2 cellular contexts compared by ENCODE assay signal in the genomic region with DNA sequence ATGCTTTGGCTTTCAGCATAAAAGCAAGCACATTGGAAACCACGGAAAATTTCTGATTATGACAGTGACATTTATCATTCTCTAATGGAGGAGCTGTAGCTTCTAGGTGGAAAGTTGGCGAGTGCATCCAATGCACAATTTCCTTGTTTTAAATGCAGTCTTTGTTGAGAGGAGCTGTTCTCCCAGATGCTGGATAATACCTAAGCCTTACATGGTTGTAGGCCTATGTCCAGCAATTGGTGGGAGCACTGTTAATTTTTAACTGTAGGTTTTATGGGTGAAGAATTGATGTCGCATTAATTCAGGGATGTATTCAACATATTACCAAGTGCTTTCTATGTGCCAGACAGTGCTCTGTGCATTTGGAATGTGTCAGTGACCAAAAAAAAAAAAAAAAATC.
TF ChIP-seq lines count a peak whose summit lies in the region.

No MANE protein-coding gene starts in this region.

TF ChIP-seq in SK-N-SH treated with all-trans-retinoic acid at 6 μM for 48 hours, 23 proteins besides CTCF, POLR2A, EP300 and RAD21 (continued from another document):
- TF ChIP-seq, protein P1, sequence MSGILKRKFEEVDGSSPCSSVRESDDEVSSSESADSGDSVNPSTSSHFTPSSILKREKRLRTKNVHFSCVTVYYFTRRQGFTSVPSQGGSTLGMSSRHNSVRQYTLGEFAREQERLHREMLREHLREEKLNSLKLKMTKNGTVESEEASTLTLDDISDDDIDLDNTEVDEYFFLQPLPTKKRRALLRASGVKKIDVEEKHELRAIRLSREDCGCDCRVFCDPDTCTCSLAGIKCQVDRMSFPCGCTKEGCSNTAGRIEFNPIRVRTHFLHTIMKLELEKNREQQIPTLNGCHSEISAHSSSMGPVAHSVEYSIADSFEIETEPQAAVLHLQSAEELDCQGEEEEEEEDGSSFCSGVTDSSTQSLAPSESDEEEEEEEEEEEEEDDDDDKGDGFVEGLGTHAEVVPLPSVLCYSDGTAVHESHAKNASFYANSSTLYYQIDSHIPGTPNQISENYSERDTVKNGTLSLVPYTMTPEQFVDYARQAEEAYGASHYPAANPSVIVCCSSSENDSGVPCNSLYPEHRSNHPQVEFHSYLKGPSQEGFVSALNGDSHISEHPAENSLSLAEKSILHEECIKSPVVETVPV (CRISPR knock-in tag; IDR thresholded peaks at IDR 0.05): no peak
- TF ChIP-seq ZNF70 (CRISPR knock-in tag; IDR thresholded peaks at IDR 0.05) (no peak), TSHZ2 (CRISPR knock-in tag; IDR thresholded peaks at IDR 0.05) (no peak), ZNF565 (CRISPR knock-in tag; conservative IDR thresholded peaks at IDR 0.05; ENCODE audit: low read depth) (no peak), TCF4 (CRISPR knock-in tag; IDR thresholded peaks at IDR 0.05; ENCODE audit: borderline replicate concordance) (no peak), PPARA (CRISPR knock-in tag; IDR thresholded peaks at IDR 0.05; ENCODE audit: borderline replicate concordance) (no peak), ARNTL (CRISPR knock-in tag; IDR thresholded peaks at IDR 0.05; ENCODE audit: borderline replicate concordance, low read depth) (no peak), CSDC2 (CRISPR knock-in tag; IDR thresholded peaks at IDR 0.05) (no peak), ZFP30 (CRISPR knock-in tag; IDR thresholded peaks at IDR 0.05) (no peak), ZC3H10 (CRISPR knock-in tag; IDR thresholded peaks at IDR 0.05) (no peak), OSR1 (CRISPR knock-in tag; IDR thresholded peaks at IDR 0.05) (no peak), ZNF8 (CRISPR knock-in tag; IDR thresholded peaks at IDR 0.05) (no peak), ESRRG (CRISPR knock-in tag; IDR thresholded peaks at IDR 0.05) (no peak)
- TF ChIP-seq, protein P2, sequence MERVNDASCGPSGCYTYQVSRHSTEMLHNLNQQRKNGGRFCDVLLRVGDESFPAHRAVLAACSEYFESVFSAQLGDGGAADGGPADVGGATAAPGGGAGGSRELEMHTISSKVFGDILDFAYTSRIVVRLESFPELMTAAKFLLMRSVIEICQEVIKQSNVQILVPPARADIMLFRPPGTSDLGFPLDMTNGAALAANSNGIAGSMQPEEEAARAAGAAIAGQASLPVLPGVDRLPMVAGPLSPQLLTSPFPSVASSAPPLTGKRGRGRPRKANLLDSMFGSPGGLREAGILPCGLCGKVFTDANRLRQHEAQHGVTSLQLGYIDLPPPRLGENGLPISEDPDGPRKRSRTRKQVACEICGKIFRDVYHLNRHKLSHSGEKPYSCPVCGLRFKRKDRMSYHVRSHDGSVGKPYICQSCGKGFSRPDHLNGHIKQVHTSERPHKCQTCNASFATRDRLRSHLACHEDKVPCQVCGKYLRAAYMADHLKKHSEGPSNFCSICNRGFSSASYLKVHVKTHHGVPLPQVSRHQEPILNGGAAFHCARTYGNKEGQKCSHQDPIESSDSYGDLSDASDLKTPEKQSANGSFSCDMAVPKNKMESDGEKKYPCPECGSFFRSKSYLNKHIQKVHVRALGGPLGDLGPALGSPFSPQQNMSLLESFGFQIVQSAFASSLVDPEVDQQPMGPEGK (CRISPR knock-in tag; IDR thresholded peaks at IDR 0.05; ENCODE audit: borderline replicate concordance): no peak

TF ChIP-seq in SK-N-SH, 30 proteins besides CTCF, POLR2A, EP300 and RAD21 (continued from another document):
- TF ChIP-seq USF1 (IDR thresholded peaks at IDR 0.05; ENCODE audit: borderline replicate concordance, low read depth) (no peak), TCF12 (IDR thresholded peaks at IDR 0.05) (no peak), RXRA (IDR thresholded peaks at IDR 0.05; ENCODE audit: borderline replicate concordance, low read depth) (no peak), PBX3 (IDR thresholded peaks at IDR 0.05) (no peak), USF2 (IDR thresholded peaks at IDR 0.05; ENCODE audit: borderline replicate concordance, low read depth, low read length) (no peak), ELF1 (IDR thresholded peaks at IDR 0.05) (no peak), JUND (IDR thresholded peaks at IDR 0.05) (no peak), FOSL2 (IDR thresholded peaks at IDR 0.05; ENCODE audit: borderline replicate concordance, low read depth) (no peak), GATA2 (CRISPR knock-in tag; IDR thresholded peaks at IDR 0.05) (no peak), CHD2 (IDR thresholded peaks at IDR 0.05; ENCODE audit: low read length, partially characterized antibody) (no peak), POLR2AphosphoS5 (IDR thresholded peaks at IDR 0.05; ENCODE audit: low read depth, low read length) (no peak), NRF1 (IDR thresholded peaks at IDR 0.05; ENCODE audit: low read depth, low read length) (no peak)
